In genomic region chr11:1309498-1310314, GRCh38 we compare ENCODE assay signal across 1 cellular context.
TF ChIP-seq lines count a peak whose summit lies in the region.

Gene TOLLIP, minus strand, starts transcription at chr11:1309632. Its CDS starts 134 bp downstream, at chr11:1309498.

TF ChIP-seq in HEK293, 187 proteins besides CTCF, POLR2A, EP300 and RAD21 (continued from another document and continues in another):
- TF ChIP-seq IKZF3 (tag by site-specific recombination; IDR thresholded peaks at IDR 0.05) (no peak), ZNF624 (tag by site-specific recombination; IDR thresholded peaks at IDR 0.05) (no peak), YY2 (tag by site-specific recombination; IDR thresholded peaks at IDR 0.05) (peak; percentile 69; the same call in 1 of the 2 replicates), ZNF335 (tag by site-specific recombination; conservative IDR thresholded peaks at IDR 0.05) (peak; percentile 70), OVOL3 (tag by site-specific recombination; IDR thresholded peaks at IDR 0.05) (no peak), BCL11B (tag by site-specific recombination; IDR thresholded peaks at IDR 0.05; ENCODE audit: low read depth) (no peak), ZNF785 (tag by site-specific recombination; IDR thresholded peaks at IDR 0.05) (no peak), PRDM1 (tag by site-specific recombination; IDR thresholded peaks at IDR 0.05) (no peak), ZNF404 (tag by site-specific recombination; IDR thresholded peaks at IDR 0.05) (no peak), HOXC10 (CRISPR knock-in tag; IDR thresholded peaks at IDR 0.05) (no peak), ZNF560 (tag by site-specific recombination; IDR thresholded peaks at IDR 0.05; ENCODE audit: borderline replicate concordance) (no peak), ZNF555 (tag by site-specific recombination; conservative IDR thresholded peaks at IDR 0.05) (no peak), ZSCAN5A (tag by site-specific recombination; IDR thresholded peaks at IDR 0.05) (no peak; the same call in 1 of the 2 replicates), ZNF155 (tag by site-specific recombination; IDR thresholded peaks at IDR 0.05) (no peak), ZNF37A (tag by site-specific recombination; IDR thresholded peaks at IDR 0.05) (no peak), ZFP37 (tag by site-specific recombination; IDR thresholded peaks at IDR 0.05) (no peak), HOXA7 (CRISPR knock-in tag; IDR thresholded peaks at IDR 0.05; ENCODE audit: borderline replicate concordance) (no peak), ZNF571 (tag by site-specific recombination; IDR thresholded peaks at IDR 0.05) (no peak), SCRT1 (tag by site-specific recombination; IDR thresholded peaks at IDR 0.05; ENCODE audit: borderline replicate concordance) (no peak), ZNF792 (tag by site-specific recombination; IDR thresholded peaks at IDR 0.05) (no peak), GLIS1 (tag by site-specific recombination; IDR thresholded peaks at IDR 0.05) (peak; percentile 28; the same call in 1 of the 2 replicates), ZNF596 (tag by site-specific recombination; IDR thresholded peaks at IDR 0.05) (no peak), ZNF529 (tag by site-specific recombination; IDR thresholded peaks at IDR 0.05; ENCODE audit: insufficient replicate concordance) (no peak), ZNF354C (tag by site-specific recombination; IDR thresholded peaks at IDR 0.05; ENCODE audit: borderline replicate concordance, low read depth) (no peak), ZNF239 (tag by site-specific recombination; IDR thresholded peaks at IDR 0.05) (no peak), ZNF777 (tag by site-specific recombination; IDR thresholded peaks at IDR 0.05; ENCODE audit: borderline replicate concordance) (no peak), ZNF433 (tag by site-specific recombination; IDR thresholded peaks at IDR 0.05; ENCODE audit: low read depth) (no peak), ZNF677 (tag by site-specific recombination; IDR thresholded peaks at IDR 0.05) (no peak), GLI4 (tag by site-specific recombination; IDR thresholded peaks at IDR 0.05) (no peak; the same call in 1 of the 2 replicates), ZFP3 (tag by site-specific recombination; IDR thresholded peaks at IDR 0.05; ENCODE audit: low read depth) (no peak), ZNF521 (tag by site-specific recombination; IDR thresholded peaks at IDR 0.05) (no peak), KLF10 (tag by site-specific recombination; IDR thresholded peaks at IDR 0.05) (0 out of 2 replicates have a peak, but pooled peaks have one; percentile 77), ZSCAN23 (tag by site-specific recombination; IDR thresholded peaks at IDR 0.05) (no peak), ZNF23 (tag by site-specific recombination; IDR thresholded peaks at IDR 0.05; ENCODE audit: borderline replicate concordance) (no peak), ZNF610 (tag by site-specific recombination; IDR thresholded peaks at IDR 0.05; ENCODE audit: borderline replicate concordance) (no peak), ZNF350 (tag by site-specific recombination; IDR thresholded peaks at IDR 0.05) (no peak), PATZ1 (tag by site-specific recombination; IDR thresholded peaks at IDR 0.05) (no peak), ZNF701 (tag by site-specific recombination; IDR thresholded peaks at IDR 0.05) (no peak), SCRT2 (tag by site-specific recombination; IDR thresholded peaks at IDR 0.05) (no peak), ZNF280C (tag by site-specific recombination; IDR thresholded peaks at IDR 0.05) (no peak), ZNF664 (tag by site-specific recombination; IDR thresholded peaks at IDR 0.05) (no peak), ZNF341 (tag by site-specific recombination; IDR thresholded peaks at IDR 0.05; ENCODE audit: low read depth) (peak; percentile 10; the same call in 1 of the 2 replicates), ZNF391 (tag by site-specific recombination; IDR thresholded peaks at IDR 0.05; ENCODE audit: borderline replicate concordance, low read depth) (no peak), ZFHX2 (tag by site-specific recombination; conservative IDR thresholded peaks at IDR 0.05) (no peak), ZNF549 (tag by site-specific recombination; IDR thresholded peaks at IDR 0.05) (no peak), ZBTB44 (tag by site-specific recombination; IDR thresholded peaks at IDR 0.05) (no peak), PBX3 (CRISPR knock-in tag; IDR thresholded peaks at IDR 0.05) (peak; percentile 70), ZNF530 (tag by site-specific recombination; IDR thresholded peaks at IDR 0.05; ENCODE audit: low read depth) (no peak), ZNF514 (tag by site-specific recombination; IDR thresholded peaks at IDR 0.05) (no peak), ZNF510 (tag by site-specific recombination; IDR thresholded peaks at IDR 0.05; ENCODE audit: insufficient replicate concordance) (no peak), ZNF223 (tag by site-specific recombination; IDR thresholded peaks at IDR 0.05) (no peak), ZNF449 (tag by site-specific recombination; IDR thresholded peaks at IDR 0.05) (no peak), ZIC2 (tag by site-specific recombination; IDR thresholded peaks at IDR 0.05) (no peak)
- TF ChIP-seq, protein P1, sequence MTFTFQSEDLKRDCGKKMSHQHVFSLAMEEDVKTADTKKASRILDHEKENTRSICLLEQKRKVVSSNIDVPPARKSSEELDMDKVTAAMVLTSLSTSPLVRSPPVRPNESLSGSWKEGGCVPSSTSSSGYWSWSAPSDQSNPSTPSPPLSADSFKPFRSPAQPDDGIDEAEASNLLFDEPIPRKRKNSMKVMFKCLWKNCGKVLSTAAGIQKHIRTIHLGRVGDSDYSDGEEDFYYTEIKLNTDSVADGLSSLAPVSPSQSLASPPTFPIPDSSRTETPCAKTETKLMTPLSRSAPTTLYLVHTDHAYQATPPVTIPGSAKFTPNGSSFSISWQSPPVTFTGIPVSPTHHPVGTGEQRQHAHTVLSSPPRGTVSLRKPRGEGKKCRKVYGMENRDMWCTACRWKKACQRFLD (tag by site-specific recombination; IDR thresholded peaks at IDR 0.05) = no peak
- TF ChIP-seq, protein P2, sequence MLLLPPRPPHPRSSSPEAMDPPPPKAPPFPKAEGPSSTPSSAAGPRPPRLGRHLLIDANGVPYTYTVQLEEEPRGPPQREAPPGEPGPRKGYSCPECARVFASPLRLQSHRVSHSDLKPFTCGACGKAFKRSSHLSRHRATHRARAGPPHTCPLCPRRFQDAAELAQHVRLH (tag by site-specific recombination; IDR thresholded peaks at IDR 0.05) = no peak
- TF ChIP-seq, protein P3, sequence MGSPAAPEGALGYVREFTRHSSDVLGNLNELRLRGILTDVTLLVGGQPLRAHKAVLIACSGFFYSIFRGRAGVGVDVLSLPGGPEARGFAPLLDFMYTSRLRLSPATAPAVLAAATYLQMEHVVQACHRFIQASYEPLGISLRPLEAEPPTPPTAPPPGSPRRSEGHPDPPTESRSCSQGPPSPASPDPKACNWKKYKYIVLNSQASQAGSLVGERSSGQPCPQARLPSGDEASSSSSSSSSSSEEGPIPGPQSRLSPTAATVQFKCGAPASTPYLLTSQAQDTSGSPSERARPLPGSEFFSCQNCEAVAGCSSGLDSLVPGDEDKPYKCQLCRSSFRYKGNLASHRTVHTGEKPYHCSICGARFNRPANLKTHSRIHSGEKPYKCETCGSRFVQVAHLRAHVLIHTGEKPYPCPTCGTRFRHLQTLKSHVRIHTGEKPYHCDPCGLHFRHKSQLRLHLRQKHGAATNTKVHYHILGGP (tag by site-specific recombination; IDR thresholded peaks at IDR 0.05) = no peak
- TF ChIP-seq, protein P4, sequence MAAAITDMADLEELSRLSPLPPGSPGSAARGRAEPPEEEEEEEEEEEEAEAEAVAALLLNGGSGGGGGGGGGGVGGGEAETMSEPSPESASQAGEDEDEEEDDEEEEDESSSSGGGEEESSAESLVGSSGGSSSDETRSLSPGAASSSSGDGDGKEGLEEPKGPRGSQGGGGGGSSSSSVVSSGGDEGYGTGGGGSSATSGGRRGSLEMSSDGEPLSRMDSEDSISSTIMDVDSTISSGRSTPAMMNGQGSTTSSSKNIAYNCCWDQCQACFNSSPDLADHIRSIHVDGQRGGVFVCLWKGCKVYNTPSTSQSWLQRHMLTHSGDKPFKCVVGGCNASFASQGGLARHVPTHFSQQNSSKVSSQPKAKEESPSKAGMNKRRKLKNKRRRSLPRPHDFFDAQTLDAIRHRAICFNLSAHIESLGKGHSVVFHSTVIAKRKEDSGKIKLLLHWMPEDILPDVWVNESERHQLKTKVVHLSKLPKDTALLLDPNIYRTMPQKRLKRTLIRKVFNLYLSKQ (tag by site-specific recombination; IDR thresholded peaks at IDR 0.05; ENCODE audit: borderline replicate concordance) = no peak
